ENCODE assay signal across 9 cellular contexts in the genomic region with DNA sequence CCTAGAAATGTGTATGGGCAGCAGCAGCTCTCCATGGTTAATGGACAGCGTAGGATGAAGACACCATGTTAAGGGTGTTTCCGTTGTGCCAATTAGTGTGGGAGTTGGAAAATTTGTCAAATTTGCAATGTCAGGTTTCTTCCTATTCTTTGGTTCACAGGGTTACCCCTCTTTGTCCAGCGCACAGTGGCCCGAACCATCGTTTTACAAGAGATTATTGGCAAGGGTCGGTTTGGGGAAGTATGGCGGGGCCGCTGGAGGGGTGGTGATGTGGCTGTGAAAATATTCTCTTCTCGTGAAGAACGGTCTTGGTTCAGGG.
"Had no signal": no experiment of that assay in that cellular context is flagged by ENCODE, and none has a peak within 500 bp of the region (broad histone marks: within the 10 kb centered on the region; RNA-seq: fewer than 3 reads in every experiment).

No MANE protein-coding gene starts in this region.

- H3K27ac Mint-ChIP-seq: mesothelial cell of epicardium; T-helper 2 cell treated with Interferon-gamma antibody and Interleukin-4, amounts not matched to agents 5 μg/mL and 100 μg/mL, for 36 hours had no signal

- H3K4me3 ChIP-seq: cardiac muscle cell, colonic mucosa, lower lobe of right lung, right atrium auricular region, thyroid gland, uterus had no signal

- H3K4me3 Mint-ChIP-seq: mesothelial cell of epicardium; T-helper 2 cell treated with Interferon-gamma antibody and Interleukin-4, amounts not matched to agents 5 μg/mL and 100 μg/mL, for 36 hours had no signal

- H3K36me3 ChIP-seq: uterus had no signal

- H3K27me3 ChIP-seq: cardiac muscle cell, colonic mucosa, foreskin keratinocyte, right atrium auricular region, thyroid gland, uterus had no signal

- H3K9me3 Mint-ChIP-seq: mesothelial cell of epicardium; T-helper 2 cell treated with Interferon-gamma antibody and Interleukin-4, amounts not matched to agents 5 μg/mL and 100 μg/mL, for 36 hours had no signal

- H3K4me1 ChIP-seq: colonic mucosa, foreskin keratinocyte, right atrium auricular region, uterus had no signal

- H3K9me3 ChIP-seq: colonic mucosa, lower lobe of right lung, right atrium auricular region, thyroid gland, uterus had no signal

- H3K27ac ChIP-seq: cardiac muscle cell, colonic mucosa, foreskin keratinocyte, lower lobe of right lung, right atrium auricular region, thyroid gland, uterus had no signal
